16 cellular contexts compared by ENCODE assay signal in genomic region chr7:138917771-138918170, GRCh38.
DNase-seq lines count a peak whose midpoint lies in the region; ATAC-seq and TF ChIP-seq lines count a peak whose summit lies in the region.
"Had no signal": no experiment of that assay in that cellular context is flagged by ENCODE, and none has a peak within 500 bp of the region (broad histone marks: within the 10 kb centered on the region; RNA-seq: fewer than 3 reads in every experiment).

No MANE protein-coding gene starts in this region.

- no peaks in the 10 kb centered on the region for H3K9me3 Mint-ChIP-seq in endothelial cell (ENCODE audit: unreplicated experiment)
- H3K9me3 Mint-ChIP-seq: CD8-positive, alpha-beta T cell had no signal

- peaks cover 34% of the 10 kb centered on the region for H3K36me3 Mint-ChIP-seq in endothelial cell (ENCODE audit: low read depth, unreplicated experiment)
- H3K36me3 Mint-ChIP-seq: CD14-positive monocyte; CD8-positive, alpha-beta T cell had no signal

- H3K4me3 Mint-ChIP-seq in endothelial cell (ENCODE audit: unreplicated experiment): peak overlapping the region; percentile 39
- H3K4me3 Mint-ChIP-seq: CD14-positive monocyte; CD8-positive, alpha-beta T cell had no signal

- no peak overlapping the region for H3K9ac ChIP-seq in trophoblast cell (ENCODE audit: low read length)

- no peak overlapping the region for H3K27ac ChIP-seq in trophoblast cell (ENCODE audit: low read depth, low read length)
- H3K27ac ChIP-seq: 22Rv1, HL-60 had no signal

- H3K36me3 ChIP-seq in trophoblast cell (ENCODE audit: control insufficient read depth in 1 of 2, insufficient read depth in 2 of 2, low read length in 2 of 2): peaks cover 31 to 39% of the 10 kb centered on the region in 2 experiments

- H3K27me3 ChIP-seq in trophoblast cell (ENCODE audit: insufficient read depth, low read length): no peaks in the 10 kb centered on the region

- H4K8ac ChIP-seq in trophoblast cell (ENCODE audit: low read depth, low read length): no peak overlapping the region

- peak; percentile 32 for DNase-seq in activated CD8-positive, alpha-beta memory T cell treated with anti-CD3 and anti-CD28 coated beads for 24 hours
- DNase-seq in activated CD8-positive, alpha-beta memory T cell treated with anti-CD3 and anti-CD28 coated beads, Interleukin-2, amount 50 U/mL, for 4 hours: no peak
- DNase-seq in endothelial cell (ENCODE audit: low spot score): no peak
- DNase-seq in trophoblast cell: peak; percentile 72 to 83
- no peak for DNase-seq in inferior parietal cortex (ENCODE audit: extremely low spot score)
- DNase-seq in activated T-cell treated with anti-CD3 and anti-CD28 coated beads for 4 hours: no peak
- DNase-seq: Caco-2, DND-41, GDM1, GOT3 had no signal

- no peaks in the 10 kb centered on the region for H3K79me1 ChIP-seq in trophoblast cell (ENCODE audit: low read length)

- H2BK12ac ChIP-seq in trophoblast cell (ENCODE audit: low read length): no peak overlapping the region

- no peak for ATAC-seq in HG02840 (IDR thresholded peaks at IDR 0.05; ENCODE audit: low FRiP score, unreplicated experiment)
- ATAC-seq: CD8-positive, alpha-beta T cell had no signal

- no peak overlapping the region for H2BK120ac ChIP-seq in trophoblast cell (ENCODE audit: insufficient read depth, low read length, poor library complexity)

- peaks cover 11% of the 10 kb centered on the region for H3K4me1 Mint-ChIP-seq in endothelial cell (ENCODE audit: unreplicated experiment)

- H3K4ac ChIP-seq in trophoblast cell (ENCODE audit: low read depth, low read length): no peak overlapping the region

- WGBS in trophoblast cell (ENCODE audit: extremely low coverage, insufficient coverage, insufficient read length): no CpG with 5 or more reads among the region's 16 CpGs

- H3K4me3 ChIP-seq in trophoblast cell (ENCODE audit: low read depth, low read length): no peak overlapping the region
- H3K4me3 ChIP-seq: HAP-1 had no signal

- H3K4me2 ChIP-seq in trophoblast cell (ENCODE audit: low read length): no peak overlapping the region

- no peak overlapping the region for H2AK5ac ChIP-seq in trophoblast cell (ENCODE audit: low read length)

- no peak overlapping the region for H3K14ac ChIP-seq in trophoblast cell (ENCODE audit: low read length)

- no peak overlapping the region for H2AFZ ChIP-seq in trophoblast cell (ENCODE audit: insufficient read depth, low read length, poor library complexity)

- no peak overlapping the region for H2BK5ac ChIP-seq in trophoblast cell (ENCODE audit: low read depth, low read length, poor library complexity)

- H3K79me2 ChIP-seq in trophoblast cell (ENCODE audit: control insufficient read depth, insufficient read depth, low read length, poor library complexity): no peaks in the 10 kb centered on the region

- no peaks in the 10 kb centered on the region for H3K27me3 Mint-ChIP-seq in endothelial cell (ENCODE audit: unreplicated experiment)

- H3K23ac ChIP-seq in trophoblast cell (ENCODE audit: low read length): no peak overlapping the region

- no peak overlapping the region for H3K18ac ChIP-seq in trophoblast cell (ENCODE audit: low read length)

- no peak for TF ChIP-seq CTCF in endothelial cell (IDR thresholded peaks at IDR 0.05; ENCODE audit: unreplicated experiment)

- no peaks in the 10 kb centered on the region for H3K4me1 ChIP-seq in trophoblast cell (ENCODE audit: control insufficient read depth in 1 of 2, insufficient read depth in 2 of 2, low read length in 2 of 2)
- H3K4me1 ChIP-seq: Caco-2, HAP-1 had no signal

- no peak overlapping the region for H3K27ac Mint-ChIP-seq in endothelial cell (ENCODE audit: unreplicated experiment)
- H3K27ac Mint-ChIP-seq: CD14-positive monocyte; CD8-positive, alpha-beta T cell had no signal

- no peaks in the 10 kb centered on the region for H3K9me3 ChIP-seq in trophoblast cell (ENCODE audit: insufficient read depth, low read depth, low read length)
- H3K9me3 ChIP-seq: Caco-2, HAP-1 had no signal

- no peak overlapping the region for H4K91ac ChIP-seq in trophoblast cell (ENCODE audit: low read depth, low read length)

- H4K12ac ChIP-seq in trophoblast cell (ENCODE audit: low read depth, low read length): no peak overlapping the region

Comparison
In these comparisons a context has a peak if more than half of its experiments do, and no peak if none do; other contexts are left out.
1. DNase-seq: peak in activated CD8-positive, alpha-beta memory T cell treated with anti-CD3 and anti-CD28 coated beads for 24 hours (single experiment) and trophoblast cell (2 of 2); none in activated CD8-positive, alpha-beta memory T cell treated with anti-CD3 and anti-CD28 coated beads, Interleukin-2, amount 50 U/mL, for 4 hours (single experiment), endothelial cell (single experiment), inferior parietal cortex (single experiment) and activated T-cell treated with anti-CD3 and anti-CD28 coated beads for 4 hours (single experiment).